Comparison of ENCODE assay signal across 16 cellular contexts in genomic region chr10:131727612-131728011, GRCh38.
"Had no signal": no experiment of that assay in that cellular context is flagged by ENCODE, and none has a peak within 500 bp of the region (broad histone marks: within the 10 kb centered on the region; RNA-seq: fewer than 3 reads in every experiment).

No MANE protein-coding gene starts in this region.

- H3K4me3 Mint-ChIP-seq: activated CD4-positive, alpha-beta T cell treated with anti-CD3 and anti-CD28 coated beads, Interleukin-2, amount 10 ng/mL, durations not matched to agents 7 days and 5 days; activated naive CD8-positive, alpha-beta T cell treated with anti-CD3 and anti-CD28 coated beads, Interleukin-2, amount 10 ng/mL, durations not matched to agents 7 days and 5 days; activated T-cell treated with anti-CD3 and anti-CD28 coated beads, Interleukin-2, amount 50 U/mL, for 4 hours; T-helper 2 cell treated with Interferon-gamma antibody and Interleukin-4, amounts not matched to agents 5 μg/mL and 100 μg/mL, for 36 hours had no signal

- DNase-seq: activated CD4-positive, alpha-beta T cell treated with anti-CD3 and anti-CD28 coated beads, Interleukin-2, amount 10 ng/mL, durations not matched to agents 7 days and 5 days; activated CD4-positive, CD25-positive, alpha-beta regulatory T cell; activated naive CD8-positive, alpha-beta T cell treated with anti-CD3 and anti-CD28 coated beads, Interleukin-2, amount 10 ng/mL, durations not matched to agents 7 days and 5 days; activated T-cell treated with anti-CD3 and anti-CD28 coated beads, Interleukin-2, amount 50 U/mL, for 4 hours; cerebellar nuclear complex; dermis blood vessel endothelial cell; gastrocnemius medialis; heart left ventricle; retina; stimulated activated CD4-positive, alpha-beta T cell treated with anti-CD3 and anti-CD28 coated beads, Interleukin-4, amount 100 ng/mL, for 24 hours; stimulated activated naive CD4-positive, alpha-beta T cell; substantia nigra; trophoblast cell had no signal

- H3K4me1 Mint-ChIP-seq: activated CD4-positive, alpha-beta T cell treated with anti-CD3 and anti-CD28 coated beads, Interleukin-2, amount 10 ng/mL, durations not matched to agents 7 days and 5 days; activated naive CD8-positive, alpha-beta T cell treated with anti-CD3 and anti-CD28 coated beads, Interleukin-2, amount 10 ng/mL, durations not matched to agents 7 days and 5 days had no signal

- H3K9me3 ChIP-seq: gastrocnemius medialis, neutrophil had no signal

- H3K27ac ChIP-seq: gastrocnemius medialis, heart left ventricle, neutrophil, skin epidermis had no signal

- ATAC-seq: activated T-cell treated with anti-CD3 and anti-CD28 coated beads, Interleukin-2, amount 50 U/mL, for 4 hours; gastrocnemius medialis; heart left ventricle had no signal

- H3K36me3 ChIP-seq: gastrocnemius medialis, heart left ventricle, neutrophil had no signal

- H3K4me1 ChIP-seq: gastrocnemius medialis had no signal

- H3K27me3 ChIP-seq: gastrocnemius medialis had no signal

- H3K4me3 ChIP-seq: gastrocnemius medialis, heart left ventricle, skin epidermis had no signal

- H3K9me3 Mint-ChIP-seq: activated CD4-positive, alpha-beta T cell treated with anti-CD3 and anti-CD28 coated beads, Interleukin-2, amount 10 ng/mL, durations not matched to agents 7 days and 5 days; activated naive CD8-positive, alpha-beta T cell treated with anti-CD3 and anti-CD28 coated beads, Interleukin-2, amount 10 ng/mL, durations not matched to agents 7 days and 5 days had no signal

- H3K27me3 Mint-ChIP-seq: activated CD4-positive, alpha-beta T cell treated with anti-CD3 and anti-CD28 coated beads, Interleukin-2, amount 10 ng/mL, durations not matched to agents 7 days and 5 days; activated naive CD8-positive, alpha-beta T cell treated with anti-CD3 and anti-CD28 coated beads, Interleukin-2, amount 10 ng/mL, durations not matched to agents 7 days and 5 days had no signal

- H3K36me3 Mint-ChIP-seq: activated naive CD8-positive, alpha-beta T cell treated with anti-CD3 and anti-CD28 coated beads, Interleukin-2, amount 10 ng/mL, durations not matched to agents 7 days and 5 days had no signal

- H3K27ac Mint-ChIP-seq: activated CD4-positive, alpha-beta T cell treated with anti-CD3 and anti-CD28 coated beads, Interleukin-2, amount 10 ng/mL, durations not matched to agents 7 days and 5 days; activated naive CD8-positive, alpha-beta T cell treated with anti-CD3 and anti-CD28 coated beads, Interleukin-2, amount 10 ng/mL, durations not matched to agents 7 days and 5 days; T-helper 2 cell treated with Interferon-gamma antibody and Interleukin-4, amounts not matched to agents 5 μg/mL and 100 μg/mL, for 36 hours had no signal
